20 cellular contexts compared by ENCODE assay signal in the genomic region with DNA sequence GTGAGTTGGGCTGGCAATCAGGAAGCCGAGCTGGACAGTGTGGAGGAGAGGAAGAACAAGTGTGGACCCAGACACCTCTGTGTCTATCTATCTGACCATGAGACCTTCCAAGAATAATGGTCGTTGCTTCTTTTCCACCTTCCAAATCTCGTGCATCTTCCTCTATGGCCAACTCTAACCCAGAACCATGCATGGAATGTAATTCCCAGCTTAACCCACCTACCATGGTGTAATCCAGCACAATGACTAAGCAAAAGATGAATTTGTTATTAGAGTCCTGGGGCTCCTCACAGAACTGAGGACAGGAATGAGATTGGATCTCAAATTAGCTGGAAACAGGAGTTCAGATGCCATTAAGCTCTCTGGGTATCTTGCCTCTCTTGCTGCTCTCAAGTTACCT. TPM values are rescaled to one million over a fixed set of nuclear protein-coding genes. Genes with fewer than 3 reads are reported as not detected.
DNase-seq lines count a peak whose midpoint lies in the region; TF ChIP-seq lines count a peak whose summit lies in the region.
"Had no signal": no experiment of that assay in that cellular context is flagged by ENCODE, and none has a peak within 500 bp of the region (broad histone marks: within the 10 kb centered on the region; RNA-seq: fewer than 3 reads in every experiment).

No MANE protein-coding gene starts in this region.

- intact Hi-C loops in PC-9 (cut with micrococcal nuclease; ENCODE audit: unreplicated experiment): loop anchor here (5.0 kb wide), 1 partner anchor 227 kb away; no protein-coding TSS in a partner anchor
- intact Hi-C loops in Calu3 (cut with micrococcal nuclease; ENCODE audit: unreplicated experiment): loop anchor here (10.0 kb wide), 1 partner anchor 305 kb away; no protein-coding TSS in a partner anchor

- no peaks in the 10 kb centered on the region for H3K36me3 ChIP-seq in GM23248 (ENCODE audit: low read depth)
- H3K36me3 ChIP-seq in PC-9 (ENCODE audit: low read depth): no peaks in the 10 kb centered on the region
- H3K36me3 ChIP-seq: cardiac muscle cell, pancreas had no signal

- H3K4me1 ChIP-seq in GM23248 (ENCODE audit: insufficient read depth) (peaks cover 25% of the 10 kb centered on the region), PC-9 (replicated peaks; ENCODE audit: insufficient read depth) (peaks cover 24% of the 10 kb centered on the region)

- H3K9me3 Mint-ChIP-seq in Calu3 (ENCODE audit: low read depth, unreplicated experiment): no peaks in the 10 kb centered on the region
- H3K9me3 Mint-ChIP-seq: activated CD4-positive, alpha-beta memory T cell treated with anti-CD3 and anti-CD28 coated beads, Interleukin-2, amount 10 ng/mL, durations not matched to agents 7 days and 5 days; activated naive CD8-positive, alpha-beta T cell treated with anti-CD3 and anti-CD28 coated beads for 36 hours had no signal

- no TSS peak for BruUV-seq in PC-9 (replicated peaks; lab: Mats Ljungman, UMichigan)
- no TSS peak for BruUV-seq in Calu3 (replicated peaks; lab: Mats Ljungman, UMichigan)

- no peaks in the 10 kb centered on the region for H4K20me1 ChIP-seq in GM23248 (ENCODE audit: insufficient read depth)
- no peaks in the 10 kb centered on the region for H4K20me1 ChIP-seq in PC-9 (ENCODE audit: insufficient read depth)

- H2AFZ ChIP-seq in GM23248: peak overlapping the region; percentile 74
- 0 out of 2 replicates have a peak overlapping the region, but pooled peaks have one; percentile 52 for H2AFZ ChIP-seq in PC-9

- POLR2A ChIA-PET in PC-9 (lab: Charles Lee; ENCODE audit: unreplicated experiment): interaction anchor here (0.6 to 0.7 kb wide), 3 partner anchors 17 to 319 kb away, joined by 3 to 10 read pairs (median 5); no protein-coding TSS in a partner anchor

- H3K27me3 ChIP-seq in GM23248 (replicated peaks; ENCODE audit: insufficient read depth) (no peaks in the 10 kb centered on the region), PC-9 (ENCODE audit: insufficient read depth, low read depth) (no peaks in the 10 kb centered on the region)
- H3K27me3 ChIP-seq: cardiac muscle cell, pancreas, testis had no signal

- H3K9me3 ChIP-seq in GM23248 (ENCODE audit: low read depth) (no peaks in the 10 kb centered on the region), PC-9 (ENCODE audit: insufficient read depth, low read depth) (no peaks in the 10 kb centered on the region)
- H3K9me3 ChIP-seq: pancreas, testis had no signal

- H3K9me2 ChIP-seq in GM23248 (ENCODE audit: insufficient read depth) (no peaks in the 10 kb centered on the region), PC-9 (ENCODE audit: insufficient read depth) (no peaks in the 10 kb centered on the region)

- H3K36me3 Mint-ChIP-seq in Calu3 (ENCODE audit: insufficient read depth, unreplicated experiment): no peaks in the 10 kb centered on the region
- H3K36me3 Mint-ChIP-seq: activated naive CD8-positive, alpha-beta T cell treated with anti-CD3 and anti-CD28 coated beads for 36 hours had no signal

- H3K4me2 ChIP-seq in GM23248 (ENCODE audit: unreplicated experiment): peak overlapping the region; percentile 37
- no peak overlapping the region for H3K4me2 ChIP-seq in PC-9

- H3F3A ChIP-seq in GM23248 (ENCODE audit: insufficient read depth) (peaks cover 12% of the 10 kb centered on the region; the same call in 1 of the 2 replicates), PC-9 (ENCODE audit: insufficient read depth, low read depth) (no peaks in the 10 kb centered on the region)

- DNase-seq in GM23248 (peak; percentile 63), PC-9 (peak in 1 of 2 experiments; percentile 13), fibroblast of gingiva (ENCODE audit: low read depth) (peak; percentile 33), renal cortical epithelial cell (ENCODE audit: low read depth) (peak; percentile 46), Calu3 (no peak), NCI-H2107 treated with DMSO at 0.1 percent for 48 hours (lab: John Stamatoyannopoulos, UW; ENCODE audit: unreplicated experiment) (no peak), G401 (ENCODE audit: low spot score) (no peak)
- DNase-seq: activated CD4-positive, alpha-beta memory T cell treated with anti-CD3 and anti-CD28 coated beads, Interleukin-2, amount 10 ng/mL, durations not matched to agents 7 days and 5 days; activated naive CD8-positive, alpha-beta T cell treated with anti-CD3 and anti-CD28 coated beads for 36 hours; DMS153; effector CD4-positive, alpha-beta T cell; NCI-H1417 treated with DMSO at 0.1 percent for 48 hours; NCI-H2227 treated with DMSO at 0.1 percent for 48 hours; NK-92 treated with Interleukin-12 subunit alpha and Interleukin-12 subunit beta, amount 100 ng/mL, for 24 hours; pancreas; small intestine; T-helper 1 cell; testis had no signal

- CTCF ChIA-PET in PC-9 (lab: Charles Lee) (interaction anchor here (0.6 kb wide), 1 partner anchor 267 kb away, joined by 3 read pairs; no protein-coding TSS in a partner anchor), Calu3 (lab: Charles Lee) (no interaction called here)

- H3K79me2 ChIP-seq in GM23248 (ENCODE audit: insufficient read depth): no peaks in the 10 kb centered on the region
- H3K79me2 ChIP-seq in PC-9 (ENCODE audit: low read depth): no peaks in the 10 kb centered on the region

- 0 out of 2 replicates have a peak overlapping the region, but pooled peaks have one; percentile 15 for H3K9ac ChIP-seq in GM23248

- TF ChIP-seq CTCF in PC-9 (conservative IDR thresholded peaks at IDR 0.05) (no peak), Calu3 (IDR thresholded peaks at IDR 0.05; ENCODE audit: unreplicated experiment) (no peak)

- in situ Hi-C loops in GM23248 (cut with MboI): loop anchor here (10.0 kb wide), 1 partner anchor 435 kb away; no protein-coding TSS in a partner anchor
- in situ Hi-C loops in G401 (cut with HindIII; ENCODE audit: low sequenced_read_pairs): no loop called here

- H3K4me3 ChIP-seq in GM23248 (no peak overlapping the region), PC-9 (no peak overlapping the region)
- H3K4me3 ChIP-seq: cardiac muscle cell, pancreas, testis had no signal

- H3K27ac ChIP-seq in GM23248 (peak overlapping the region; percentile 45), PC-9 (no peak overlapping the region)
- H3K27ac ChIP-seq: C4-2B, cardiac muscle cell, pancreas, testis had no signal

- H3K27me3 Mint-ChIP-seq in Calu3 (ENCODE audit: unreplicated experiment): no peaks in the 10 kb centered on the region
- H3K27me3 Mint-ChIP-seq: activated naive CD8-positive, alpha-beta T cell treated with anti-CD3 and anti-CD28 coated beads for 36 hours had no signal

- H3K27ac Mint-ChIP-seq in Calu3 (ENCODE audit: unreplicated experiment): no peak overlapping the region
- H3K27ac Mint-ChIP-seq: activated CD4-positive, alpha-beta memory T cell treated with anti-CD3 and anti-CD28 coated beads, Interleukin-2, amount 10 ng/mL, durations not matched to agents 7 days and 5 days; activated naive CD8-positive, alpha-beta T cell treated with anti-CD3 and anti-CD28 coated beads for 36 hours had no signal

- no peak overlapping the region for H3K4me3 Mint-ChIP-seq in Calu3 (ENCODE audit: low read depth, unreplicated experiment)
- H3K4me3 Mint-ChIP-seq: activated CD4-positive, alpha-beta memory T cell treated with anti-CD3 and anti-CD28 coated beads, Interleukin-2, amount 10 ng/mL, durations not matched to agents 7 days and 5 days; activated naive CD8-positive, alpha-beta T cell treated with anti-CD3 and anti-CD28 coated beads for 36 hours had no signal

- peaks cover 27% of the 10 kb centered on the region for H3K4me1 Mint-ChIP-seq in Calu3 (ENCODE audit: low read depth, unreplicated experiment)
- H3K4me1 Mint-ChIP-seq: activated CD4-positive, alpha-beta memory T cell treated with anti-CD3 and anti-CD28 coated beads, Interleukin-2, amount 10 ng/mL, durations not matched to agents 7 days and 5 days; activated naive CD8-positive, alpha-beta T cell treated with anti-CD3 and anti-CD28 coated beads for 36 hours had no signal

- WGBS in GM23248 (ENCODE audit: low coverage in 1 of 2, low lambda C conversion rate in 2 of 2, missing lambda C conversion rate in 2 of 2), 2 experiments: 43 to 47% methylated on average over 3 of the region's 3 CpGs

RNA-seq across cellular contexts. Expression of a gene that starts 17.4 kb away (rescaled TPM):
- 36.5 and 36.8 TPM in 2 replicates for total RNA-seq in GM23248 (2014; rRNA removed; shearing (Covaris generic))
- 26.2 and 30.9 TPM in 2 replicates for polyA plus RNA-seq in GM23248 (2016; fragmentation: Nextera tagmentation; extraction: Ambion mirVana)
- total RNA-seq in PC-9 (2021): 29.1 and 40.4 TPM in 2 replicates
- total RNA-seq in renal cortical epithelial cell: 54.0 and 99.8 TPM in 2 replicates
- 23.3 and 30.1 TPM in 2 replicates for total RNA-seq in Calu3 (2022)
- total RNA-seq in G401 (2014; rRNA removed; shearing (Covaris generic)): 19.4 and 20.3 TPM in 2 replicates

Comparison
In these comparisons a context has a peak if more than half of its experiments do, and no peak if none do; other contexts are left out.
1. DNase-seq: peak in GM23248 (single experiment), fibroblast of gingiva (single experiment) and renal cortical epithelial cell (single experiment); none in Calu3 (single experiment), NCI-H2107 treated with DMSO at 0.1 percent for 48 hours (single experiment) and G401 (single experiment).